ENCODE assay signal across 16 cellular contexts in genomic region chr6:125262026-125263013, GRCh38. TPM values are rescaled to one million over a fixed set of nuclear protein-coding genes. Genes with fewer than 3 reads are reported as not detected.
DNase-seq lines count a peak whose midpoint lies in the region; ATAC-seq and TF ChIP-seq lines count a peak whose summit lies in the region.
"Had no signal": no experiment of that assay in that cellular context is flagged by ENCODE, and none has a peak within 500 bp of the region (broad histone marks: within the 10 kb centered on the region; RNA-seq: fewer than 3 reads in every experiment).

No MANE protein-coding gene starts in this region.

- H3K27me3 ChIP-seq in skeletal muscle satellite cell (ENCODE audit: control insufficient read depth, insufficient read depth, low read length) (no peaks in the 10 kb centered on the region), Caco-2 (replicated peaks; ENCODE audit: control insufficient read depth, insufficient read depth, low read length) (no peaks in the 10 kb centered on the region)
- H3K27me3 ChIP-seq: neutrophil, transverse colon had no signal

- no peaks in the 10 kb centered on the region for H3K9me3 ChIP-seq in skeletal muscle satellite cell (replicated peaks; ENCODE audit: low read length)
- H3K9me3 ChIP-seq in Caco-2 = no peaks in the 10 kb centered on the region
- H3K9me3 ChIP-seq: neutrophil, transverse colon had no signal

- H3K4me1 Mint-ChIP-seq in Caco-2 (ENCODE audit: low read depth, unreplicated experiment) = no peaks in the 10 kb centered on the region
- H3K4me1 Mint-ChIP-seq: activated naive CD8-positive, alpha-beta T cell treated with anti-CD3 and anti-CD28 coated beads, Interleukin-2, amount 10 ng/mL, durations not matched to agents 7 days and 5 days had no signal

- H3K4me1 ChIP-seq in skeletal muscle satellite cell (ENCODE audit: control insufficient read depth, insufficient read depth, low read length) = peaks cover 26% of the 10 kb centered on the region
- H3K4me1 ChIP-seq in Caco-2 = no peaks in the 10 kb centered on the region
- H3K4me1 ChIP-seq: transverse colon had no signal

- no peak overlapping the region for H3K4me3 ChIP-seq in fibroblast of pulmonary artery (replicated peaks; ENCODE audit: low read depth, low read length)
- H3K4me3 ChIP-seq in skeletal muscle satellite cell (ENCODE audit: low read length) = peak overlapping the region; percentile 11
- H3K4me3 ChIP-seq in Caco-2 (ENCODE audit: low read depth, low read length) = no peak overlapping the region
- H3K4me3 ChIP-seq: transverse colon had no signal

- H3K4me2 ChIP-seq in skeletal muscle satellite cell (ENCODE audit: low read length) = peak overlapping the region; percentile 52

- TF ChIP-seq CTCF in fibroblast of pulmonary artery (IDR thresholded peaks at IDR 0.05; ENCODE audit: low read length, missing control alignments) (no peak), Caco-2 (IDR thresholded peaks at IDR 0.05; ENCODE audit: insufficient read depth in 1 of 2, low read depth in 1 of 2, low read length in 1 of 2, severe bottlenecking in 1 of 2, unreplicated experiment in 1 of 2) (no peak)

- H3K36me3 ChIP-seq in skeletal muscle satellite cell (ENCODE audit: insufficient read depth, low read length) = no peaks in the 10 kb centered on the region
- H3K36me3 ChIP-seq in Caco-2 (ENCODE audit: control insufficient read depth, insufficient read depth, low read length) = no peaks in the 10 kb centered on the region
- H3K36me3 ChIP-seq: neutrophil, transverse colon had no signal

- CTCF ChIA-PET in Caco-2 (lab: Charles Lee) = no interaction called here

- ATAC-seq in SK-N-SH treated with all-trans-retinoic acid at 6 μM for 48 hours (peak; percentile 77), HG02610 (IDR thresholded peaks at IDR 0.05; ENCODE audit: unreplicated experiment) (no peak)
- ATAC-seq: activated CD4-positive, CD25-positive, alpha-beta regulatory T cell treated with anti-CD3 and anti-CD28 coated beads, Interleukin-2, amount 50 U/mL, for 24 hours had no signal

- DNase-seq in NOMO-1 treated with DMSO at 0.1 percent for 48 hours (lab: John Stamatoyannopoulos, UW; ENCODE audit: unreplicated experiment) (peak; percentile 2), NOMO-1 treated with dmso at 0.1 percent for 144 hours (lab: John Stamatoyannopoulos, UW; ENCODE audit: unreplicated experiment) (no peak), fibroblast of pulmonary artery (ENCODE audit: low read depth) (peak; percentile 42), Caco-2 (no peak), NCI-H146 (lab: John Stamatoyannopoulos, UW) (no peak)
- DNase-seq: 8988T; activated naive CD8-positive, alpha-beta T cell treated with anti-CD3 and anti-CD28 coated beads, Interleukin-2, amount 10 ng/mL, durations not matched to agents 7 days and 5 days; activated T-cell treated with anti-CD3 and anti-CD28 coated beads for 4 hours; Karpas-422; NCI-H2107; transverse colon had no signal

- H3K36me3 Mint-ChIP-seq in Caco-2 (ENCODE audit: insufficient read depth, unreplicated experiment) = no peaks in the 10 kb centered on the region
- H3K36me3 Mint-ChIP-seq: activated naive CD8-positive, alpha-beta T cell treated with anti-CD3 and anti-CD28 coated beads, Interleukin-2, amount 10 ng/mL, durations not matched to agents 7 days and 5 days had no signal

- H3K27ac Mint-ChIP-seq in Caco-2 (ENCODE audit: unreplicated experiment) = no peak overlapping the region
- H3K27ac Mint-ChIP-seq: activated naive CD8-positive, alpha-beta T cell treated with anti-CD3 and anti-CD28 coated beads, Interleukin-2, amount 10 ng/mL, durations not matched to agents 7 days and 5 days had no signal

- intact Hi-C loops in Caco-2 (cut with micrococcal nuclease; ENCODE audit: unreplicated experiment) = no loop called here

- no TSS peak for BruUV-seq in Caco-2 (replicated peaks; lab: Mats Ljungman, UMichigan)

- POLR2A ChIA-PET in Caco-2 (lab: Charles Lee) = no interaction called here

- H3K27me3 Mint-ChIP-seq in Caco-2 (ENCODE audit: insufficient read depth, unreplicated experiment) = no peaks in the 10 kb centered on the region
- H3K27me3 Mint-ChIP-seq: activated naive CD8-positive, alpha-beta T cell treated with anti-CD3 and anti-CD28 coated beads, Interleukin-2, amount 10 ng/mL, durations not matched to agents 7 days and 5 days had no signal

- H3K4me3 Mint-ChIP-seq in Caco-2 (ENCODE audit: unreplicated experiment) = no peak overlapping the region
- H3K4me3 Mint-ChIP-seq: activated naive CD8-positive, alpha-beta T cell treated with anti-CD3 and anti-CD28 coated beads, Interleukin-2, amount 10 ng/mL, durations not matched to agents 7 days and 5 days had no signal

- no peaks in the 10 kb centered on the region for H3K9me3 Mint-ChIP-seq in Caco-2 (ENCODE audit: unreplicated experiment)
- H3K9me3 Mint-ChIP-seq: activated naive CD8-positive, alpha-beta T cell treated with anti-CD3 and anti-CD28 coated beads, Interleukin-2, amount 10 ng/mL, durations not matched to agents 7 days and 5 days had no signal

- peak overlapping the region; percentile 35 for H3K9ac ChIP-seq in skeletal muscle satellite cell (ENCODE audit: low read depth, low read length)

TF ChIP-seq in SK-N-SH treated with all-trans-retinoic acid at 6 μM for 48 hours, 23 proteins besides CTCF, POLR2A, EP300 and RAD21:
- TF ChIP-seq ZNF565 (CRISPR knock-in tag; conservative IDR thresholded peaks at IDR 0.05; ENCODE audit: low read depth) (no peak), TCF4 (CRISPR knock-in tag; IDR thresholded peaks at IDR 0.05; ENCODE audit: borderline replicate concordance) (no peak), ARNTL (CRISPR knock-in tag; IDR thresholded peaks at IDR 0.05; ENCODE audit: borderline replicate concordance, low read depth) (no peak), GLIS3 (CRISPR knock-in tag; IDR thresholded peaks at IDR 0.05) (no peak), TOX (CRISPR knock-in tag; IDR thresholded peaks at IDR 0.05; ENCODE audit: borderline replicate concordance) (no peak)

RNA-seq across cellular contexts. Expression of gene HDDC2, which starts 39.4 kb away (rescaled TPM):
- 62.1 and 83.9 TPM in 2 replicates for total RNA-seq in skeletal muscle satellite cell (2012; rRNA removed)
- total RNA-seq in Caco-2 (2022) = 62.1 and 66.5 TPM in 2 replicates

Comparison
In these comparisons a context has a peak if more than half of its experiments do, and no peak if none do; other contexts are left out.
1. DNase-seq: peak in NOMO-1 treated with DMSO at 0.1 percent for 48 hours (single experiment) and fibroblast of pulmonary artery (single experiment); none in NOMO-1 treated with dmso at 0.1 percent for 144 hours (single experiment), Caco-2 (0 of 2) and NCI-H146 (single experiment).